Comparison of ENCODE assay signal across 22 cellular contexts in genomic region chr19:28288850-28289249, GRCh38.
DNase-seq lines count a peak whose midpoint lies in the region; ATAC-seq, FAIRE-seq and TF ChIP-seq lines count a peak whose summit lies in the region.
"Had no signal": no experiment of that assay in that cellular context is flagged by ENCODE, and none has a peak within 500 bp of the region (broad histone marks: within the 10 kb centered on the region; RNA-seq: fewer than 3 reads in every experiment).

No MANE protein-coding gene starts in this region.

- TF ChIP-seq POLR2A in H1 (IDR thresholded peaks at IDR 0.05; ENCODE audit: control extremely low read depth in 1 of 2, low read depth in 2 of 2, low read length in 2 of 2) = no peak

- no peak overlapping the region for H3K4me3 Mint-ChIP-seq in mesothelial cell of epicardium
- H3K4me3 Mint-ChIP-seq: activated CD4-positive, alpha-beta T cell treated with anti-CD3 and anti-CD28 coated beads, Interleukin-2, amount 10 ng/mL, durations not matched to agents 24 days and 14 days; activated naive CD8-positive, alpha-beta T cell treated with anti-CD3 and anti-CD28 coated beads, Interleukin-2, amount 50 U/mL, for 24 hours; activated T-helper 17 cell treated with anti-CD3 and anti-CD28 coated beads, Interleukin-2, amount 50 U/mL, for 72 hours; stimulated activated naive CD8-positive, alpha-beta T cell treated with anti-CD3 and anti-CD28 coated beads, Interleukin-15, amount 100 ng/mL, for 72 hours had no signal

- POLR2A ChIA-PET in H1 (lab: Charles Lee; ENCODE audit: partially characterized antibody) = interaction anchor here (0.6 to 1.0 kb wide), 2 partner anchors 16 to 19 kb away, joined by 3 read pairs; no protein-coding TSS in a partner anchor

- peaks cover 55% of the 10 kb centered on the region for H3K4me1 Mint-ChIP-seq in mesothelial cell of epicardium
- H3K4me1 Mint-ChIP-seq: activated CD4-positive, alpha-beta T cell treated with anti-CD3 and anti-CD28 coated beads, Interleukin-2, amount 10 ng/mL, durations not matched to agents 24 days and 14 days; activated T-helper 17 cell treated with anti-CD3 and anti-CD28 coated beads, Interleukin-2, amount 50 U/mL, for 72 hours; stimulated activated naive CD8-positive, alpha-beta T cell treated with anti-CD3 and anti-CD28 coated beads, Interleukin-15, amount 100 ng/mL, for 72 hours had no signal

- FAIRE-seq in H1 (lab: Jason Lieb, UNC) = no peak
- peak; percentile 13 for FAIRE-seq in urothelium cell line (lab: Jason Lieb, UNC)
- FAIRE-seq: kidney had no signal

- H2AFZ ChIP-seq in H1 (ENCODE audit: low read length) = peak overlapping the region; percentile 37; the same call in 1 of the 2 replicates

- peak; percentile 23 for DNase-seq in DMS153 (lab: John Stamatoyannopoulos, UW)
- no peak for DNase-seq in DMS153 treated with DMSO at 0.1 percent for 48 hours (lab: John Stamatoyannopoulos, UW; ENCODE audit: unreplicated experiment)
- no peak for DNase-seq in H1 (ENCODE audit: low read depth in 1 of 2, low spot score in 2 of 2)
- DNase-seq in mesothelial cell of epicardium (ENCODE audit: low spot score in 2 of 2, unreplicated experiment in 2 of 2) = no peak
- no peak for DNase-seq in urothelium cell line (ENCODE audit: low spot score)
- no peak for DNase-seq in activated naive CD4-positive, alpha-beta T cell (lab: John Stamatoyannopoulos, UW)
- DNase-seq: activated CD4-positive, alpha-beta T cell treated with anti-CD3 and anti-CD28 coated beads, Interleukin-2, amount 10 ng/mL, durations not matched to agents 24 days and 14 days; activated naive CD8-positive, alpha-beta T cell treated with anti-CD3 and anti-CD28 coated beads, Interleukin-2, amount 50 U/mL, for 24 hours; BE2C; Calu3; kidney; mesenchymal stem cell; NCI-H2171 treated with DMSO at 0.1 percent for 48 hours; OCI-M1; stimulated activated CD4-positive, alpha-beta T cell treated with anti-CD3 and anti-CD28 coated beads, Interleukin-4, amount 100 ng/mL, for 24 hours; stimulated activated naive CD8-positive, alpha-beta T cell treated with anti-CD3 and anti-CD28 coated beads, Interleukin-15, amount 100 ng/mL, for 72 hours; T-helper 1 cell had no signal

- H3K9me3 ChIP-seq in H1 (ENCODE audit: insufficient read depth in 2 of 2, low read depth in 1 of 2, low read length in 1 of 2) = 0 out of 4 replicates have a peak, but pooled peaks cover 0 to 2% of the 10 kb centered on the region in 2 experiments
- H3K9me3 ChIP-seq: MG63 had no signal

- no peak overlapping the region for H4K8ac ChIP-seq in H1 (ENCODE audit: extremely low read depth, insufficient read depth, low read length)

- H4K5ac ChIP-seq in H1 (ENCODE audit: insufficient read length, low read depth, low read length) = no peak overlapping the region

- no peaks in the 10 kb centered on the region for H4K20me1 ChIP-seq in H1 (replicated peaks in 1 of 2; ENCODE audit: control insufficient read depth in 1 of 2, insufficient read depth in 2 of 2, low read length in 2 of 2)

- H3K36me3 Mint-ChIP-seq in mesothelial cell of epicardium = no peaks in the 10 kb centered on the region

- H3K18ac ChIP-seq in H1 (ENCODE audit: extremely low read depth, low read length) = peak overlapping the region; percentile 0; the same call in 1 of the 2 replicates

- peaks cover 11% of the 10 kb centered on the region for H3K9me3 Mint-ChIP-seq in mesothelial cell of epicardium

- no peak overlapping the region for H3K14ac ChIP-seq in H1 (ENCODE audit: insufficient read length)

- 77% methylated on average over 4 of the region's 4 CpGs; no CpG with 5 or more reads in 1 of the 2 experiments for WGBS in H1 (ENCODE audit: extremely low coverage in 1 of 2, insufficient coverage in 1 of 2, insufficient read length in 1 of 2, insufficient replicate concordance in 2 of 2, low coverage in 1 of 2, low lambda C conversion rate in 2 of 2, missing lambda C conversion rate in 1 of 2), 2 experiments

- no peaks in the 10 kb centered on the region; a peak in 1 of 8 replicates for H3K36me3 ChIP-seq in H1 (ENCODE audit: control insufficient read depth in 2 of 4, insufficient read depth in 4 of 4, low read length in 3 of 4)
- H3K36me3 ChIP-seq: BE2C, MG63 had no signal

- no peak overlapping the region for H2BK5ac ChIP-seq in H1 (ENCODE audit: low read depth, low read length)

- peaks cover 6% of the 10 kb centered on the region for H3K27me3 Mint-ChIP-seq in mesothelial cell of epicardium (ENCODE audit: low read depth)
- H3K27me3 Mint-ChIP-seq: activated naive CD8-positive, alpha-beta T cell treated with anti-CD3 and anti-CD28 coated beads, Interleukin-2, amount 50 U/mL, for 24 hours; activated T-helper 17 cell treated with anti-CD3 and anti-CD28 coated beads, Interleukin-2, amount 50 U/mL, for 72 hours had no signal

- H3K27ac ChIP-seq in H1 (ENCODE audit: low read depth, low read length) = no peak overlapping the region
- H3K27ac ChIP-seq: epithelial cell of prostate had no signal

- TF ChIP-seq RAD21 in H1 (IDR thresholded peaks at IDR 0.05 in 1 of 2, conservative IDR thresholded peaks at IDR 0.05 in 1 of 2; ENCODE audit: low read depth in 2 of 2, low read length in 2 of 2) = no peak

- TF ChIP-seq EP300 in H1 (IDR thresholded peaks at IDR 0.05; ENCODE audit: borderline replicate concordance in 1 of 2, low read depth in 2 of 2, low read length in 2 of 2) = no peak

- peak overlapping the region; percentile 84 for H3K27ac Mint-ChIP-seq in mesothelial cell of epicardium
- H3K27ac Mint-ChIP-seq: activated CD4-positive, alpha-beta T cell treated with anti-CD3 and anti-CD28 coated beads, Interleukin-2, amount 10 ng/mL, durations not matched to agents 24 days and 14 days; activated naive CD8-positive, alpha-beta T cell treated with anti-CD3 and anti-CD28 coated beads, Interleukin-2, amount 50 U/mL, for 24 hours; activated T-helper 17 cell treated with anti-CD3 and anti-CD28 coated beads, Interleukin-2, amount 50 U/mL, for 72 hours; stimulated activated naive CD8-positive, alpha-beta T cell treated with anti-CD3 and anti-CD28 coated beads, Interleukin-15, amount 100 ng/mL, for 72 hours had no signal

- H3K79me2 ChIP-seq in H1 (ENCODE audit: control insufficient read depth in 1 of 2, insufficient read depth in 2 of 2, low read length in 2 of 2) = no peaks in the 10 kb centered on the region

- no peak overlapping the region for H3K4me2 ChIP-seq in H1 (ENCODE audit: insufficient read depth in 1 of 2, low read depth in 2 of 2, low read length in 2 of 2)

- no peaks in the 10 kb centered on the region for H3K27me3 ChIP-seq in H1 (replicated peaks in 1 of 4; ENCODE audit: control insufficient read depth in 3 of 4, extremely low read depth in 1 of 4, insufficient read depth in 3 of 4, low read length in 3 of 4)
- H3K27me3 ChIP-seq: BE2C, MG63 had no signal

- CTCF ChIA-PET in H1 (lab: Charles Lee; ENCODE audit: partially characterized antibody) = interaction anchor here (1.4 kb wide), 1 partner anchor 28 kb away, joined by 4 read pairs; no protein-coding TSS in a partner anchor

- no peak overlapping the region for H3K4me3 ChIP-seq in H1 (ENCODE audit: extremely low read depth in 1 of 4, insufficient read depth in 2 of 4, low read depth in 3 of 4, low read length in 4 of 4)
- H3K4me3 ChIP-seq: MG63 had no signal

- H3K23me2 ChIP-seq in H1 (ENCODE audit: low read depth, low read length) = peaks cover 8% of the 10 kb centered on the region; the same call in 1 of the 2 replicates

- H3K4me1 ChIP-seq in H1 (replicated peaks in 1 of 4; ENCODE audit: control insufficient read depth in 3 of 4, insufficient read depth in 4 of 4, low read length in 3 of 4) = peaks cover 8 to 30% (median 22%) of the 10 kb centered on the region in 4 experiments
- H3K4me1 ChIP-seq: BE2C had no signal

- no peak overlapping the region for H3K4ac ChIP-seq in H1 (replicated peaks; ENCODE audit: insufficient read length, low read depth, low read length)

- no peak overlapping the region for H3K9ac ChIP-seq in H1 (replicated peaks in 1 of 4; ENCODE audit: extremely low read depth in 1 of 4, low read depth in 3 of 4, low read length in 3 of 4)

- peak overlapping the region; percentile 25 for H2BK20ac ChIP-seq in H1 (ENCODE audit: low read length)

- H3K23ac ChIP-seq in H1 (ENCODE audit: insufficient read length) = no peak overlapping the region

- H2BK120ac ChIP-seq in H1 (replicated peaks; ENCODE audit: low read depth, low read length) = no peak overlapping the region

- no peak overlapping the region for H3K56ac ChIP-seq in H1 (replicated peaks; ENCODE audit: insufficient read length, low read depth, low read length)

- TF ChIP-seq CTCF in H1 (IDR thresholded peaks at IDR 0.05; ENCODE audit: control extremely low read depth in 1 of 3, insufficient read depth in 1 of 3, low read depth in 1 of 3, low read length in 3 of 3) (no peak), mesothelial cell of epicardium (IDR thresholded peaks at IDR 0.05; ENCODE audit: unreplicated experiment) (no peak)

- no peaks in the 10 kb centered on the region for H3K79me1 ChIP-seq in H1 (ENCODE audit: low read depth, low read length)

- no peak overlapping the region for H2AK5ac ChIP-seq in H1 (ENCODE audit: low read depth, low read length)

- no peak overlapping the region for H4K91ac ChIP-seq in H1 (replicated peaks; ENCODE audit: insufficient read length, low read length)

- no peak overlapping the region; the same call in 1 of the 2 replicates for H2BK12ac ChIP-seq in H1 (ENCODE audit: low read depth, low read length)

- H2BK15ac ChIP-seq in H1 (ENCODE audit: low read length) = no peak overlapping the region

- ATAC-seq in GM19328 (IDR thresholded peaks at IDR 0.05; ENCODE audit: unreplicated experiment) = no peak
- ATAC-seq in HG03175 (IDR thresholded peaks at IDR 0.05; ENCODE audit: unreplicated experiment) = no peak
- ATAC-seq: activated naive CD8-positive, alpha-beta T cell treated with anti-CD3 and anti-CD28 coated beads, Interleukin-2, amount 50 U/mL, for 24 hours; activated T-helper 17 cell treated with anti-CD3 and anti-CD28 coated beads, Interleukin-2, amount 50 U/mL, for 72 hours; stimulated activated naive CD8-positive, alpha-beta T cell treated with anti-CD3 and anti-CD28 coated beads, Interleukin-15, amount 100 ng/mL, for 72 hours had no signal

TF ChIP-seq in H1, 55 proteins besides CTCF, POLR2A, EP300 and RAD21 (continues in another document):
- TF ChIP-seq TCF12 (IDR thresholded peaks at IDR 0.05; ENCODE audit: low read depth, low read length) (no peak), RBBP5 (IDR thresholded peaks at IDR 0.05; ENCODE audit: borderline replicate concordance, low read depth, low read length) (no peak), CHD2 (IDR thresholded peaks at IDR 0.05; ENCODE audit: low read length) (no peak), YY1 (IDR thresholded peaks at IDR 0.05; ENCODE audit: low read depth, low read length) (no peak), SP1 (IDR thresholded peaks at IDR 0.05; ENCODE audit: low read depth, low read length) (no peak), KDM4A (IDR thresholded peaks at IDR 0.05; ENCODE audit: low read depth, low read length, severe bottlenecking) (no peak), GABPA (IDR thresholded peaks at IDR 0.05; ENCODE audit: borderline replicate concordance, insufficient read depth, low read length) (no peak)
- TF ChIP-seq, protein P1, sequence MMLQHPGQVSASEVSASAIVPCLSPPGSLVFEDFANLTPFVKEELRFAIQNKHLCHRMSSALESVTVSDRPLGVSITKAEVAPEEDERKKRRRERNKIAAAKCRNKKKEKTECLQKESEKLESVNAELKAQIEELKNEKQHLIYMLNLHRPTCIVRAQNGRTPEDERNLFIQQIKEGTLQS (IDR thresholded peaks at IDR 0.05; ENCODE audit: insufficient read depth, low read depth, low read length) = no peak
